Comparison of ENCODE assay signal across 9 cellular contexts in the genomic region with DNA sequence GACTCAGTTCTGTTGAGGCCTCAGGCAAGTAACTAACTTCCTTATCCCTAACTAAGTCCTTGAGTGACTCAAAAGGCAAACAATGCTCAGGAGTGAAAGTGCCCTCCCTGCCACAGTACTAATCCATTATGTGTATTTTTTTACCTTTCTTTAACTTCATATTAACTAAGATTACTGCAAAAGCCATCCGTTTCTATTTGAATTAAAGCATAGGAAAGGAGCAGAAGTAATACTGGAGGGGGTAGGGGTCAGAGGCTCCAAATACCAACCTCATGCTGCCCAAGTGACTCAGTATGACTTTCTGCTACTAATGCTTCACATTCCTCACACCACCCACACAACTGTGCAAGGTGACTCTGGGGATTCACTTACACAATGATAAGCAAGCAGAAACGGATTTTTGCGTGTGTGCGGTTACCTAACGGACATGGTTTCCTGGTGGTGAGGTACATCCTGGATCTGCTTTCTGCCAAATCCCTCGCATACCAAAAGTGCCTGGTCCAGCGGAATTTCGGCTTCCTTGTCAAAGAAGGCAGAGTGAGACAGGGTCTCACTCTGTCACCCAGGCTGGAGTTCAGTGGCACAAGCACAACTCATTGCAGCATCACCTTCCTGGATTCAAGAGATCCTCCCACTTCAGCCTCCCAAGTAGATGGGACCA. TPM values are rescaled to one million over a fixed set of nuclear protein-coding genes. Genes with fewer than 3 reads are reported as not detected.
DNase-seq lines count a peak whose midpoint lies in the region; ATAC-seq and TF ChIP-seq lines count a peak whose summit lies in the region.
"Had no signal": no experiment of that assay in that cellular context is flagged by ENCODE, and none has a peak within 500 bp of the region (broad histone marks: within the 10 kb centered on the region; RNA-seq: fewer than 3 reads in every experiment).

No MANE protein-coding gene starts in this region.

- TF ChIP-seq CTCF in osteocyte (IDR thresholded peaks at IDR 0.05) (no peak), gastrocnemius medialis (IDR thresholded peaks at IDR 0.05 in 4 of 5, conservative IDR thresholded peaks at IDR 0.05 in 1 of 5) (no peak), ascending aorta (IDR thresholded peaks at IDR 0.05) (no peak)

- H3K4me3 Mint-ChIP-seq in osteocyte (ENCODE audit: unreplicated experiment), result peak overlapping the region; percentile 32

- no peak overlapping the region for H3K4me3 ChIP-seq in gastrocnemius medialis
- H3K4me3 ChIP-seq in ascending aorta, result no peak overlapping the region

- peak overlapping the region; percentile 84 for H3K27ac Mint-ChIP-seq in osteocyte (ENCODE audit: unreplicated experiment)

- no peak for TF ChIP-seq POLR2A in gastrocnemius medialis (IDR thresholded peaks at IDR 0.05)

- in situ Hi-C loops in G401 (cut with HindIII; ENCODE audit: low sequenced_read_pairs), result no loop called here
- in situ Hi-C loops in gastrocnemius medialis (cut with MboI; ENCODE audit: low sequenced_read_pairs in 4 of 4), result no loop called here

- H3K9me3 ChIP-seq in gastrocnemius medialis (no peaks in the 10 kb centered on the region), ascending aorta (no peaks in the 10 kb centered on the region)

- H3K9me3 Mint-ChIP-seq in osteocyte (ENCODE audit: unreplicated experiment), result no peaks in the 10 kb centered on the region

- no peaks in the 10 kb centered on the region for H3K27me3 ChIP-seq in gastrocnemius medialis
- no peaks in the 10 kb centered on the region for H3K27me3 ChIP-seq in ascending aorta

- DNase-seq in ELR (ENCODE audit: low read depth) (peak; percentile 100), NCI-H226 (peak; percentile 99), epithelial cell of prostate (ENCODE audit: low read depth, low spot score) (peak; percentile 95), osteocyte (ENCODE audit: extremely low spot score, unreplicated experiment) (no peak), DMS153 (lab: John Stamatoyannopoulos, UW) (no peak), G401 (ENCODE audit: low spot score) (no peak), gastrocnemius medialis (no peak), ascending aorta (ENCODE audit: low spot score in 2 of 2) (no peak)
- DNase-seq: effector memory CD4-positive, alpha-beta T cell had no signal

- no peak for ATAC-seq in gastrocnemius medialis

- peaks cover 2% of the 10 kb centered on the region for H3K36me3 Mint-ChIP-seq in osteocyte (ENCODE audit: unreplicated experiment)

- intact Hi-C loops in gastrocnemius medialis (cut with DNase I; ENCODE audit: low total_unique reads), result no loop called here
- intact Hi-C loops in ascending aorta (cut with DNase I), result no loop called here

- H3K27ac ChIP-seq in epithelial cell of prostate, result peak overlapping the region; percentile 94
- H3K27ac ChIP-seq in gastrocnemius medialis, result no peak overlapping the region
- H3K27ac ChIP-seq in ascending aorta, result peak overlapping the region in 1 of 2 donors; percentile 24

- peaks cover 7 to 12% of the 10 kb centered on the region in 2 donors for H3K4me1 ChIP-seq in gastrocnemius medialis
- no peaks in the 10 kb centered on the region for H3K4me1 ChIP-seq in ascending aorta

- no peaks in the 10 kb centered on the region for H3K27me3 Mint-ChIP-seq in osteocyte (ENCODE audit: unreplicated experiment)

- no peaks in the 10 kb centered on the region for H3K36me3 ChIP-seq in gastrocnemius medialis
- H3K36me3 ChIP-seq in ascending aorta, result peaks cover 0 to 9% of the 10 kb centered on the region in 2 donors

- peaks cover 34% of the 10 kb centered on the region for H3K4me1 Mint-ChIP-seq in osteocyte (ENCODE audit: unreplicated experiment)

RNA-seq across cellular contexts. Expression of a gene that starts 25.1 kb away (rescaled TPM):
- total RNA-seq in osteocyte (5.8 and 9.5 TPM in 2 replicates), gastrocnemius medialis (1 to 10 TPM; 1.3 to 2.8 (median 2.3) TPM), ascending aorta (17.6 TPM)
- total RNA-seq in G401 (2014; rRNA removed; shearing (Covaris generic)), result 11.3 and 20.6 TPM in 2 replicates

RNA-seq across cellular contexts. Expression of a gene that starts 39.7 kb away (rescaled TPM):
- total RNA-seq in osteocyte (9.3 and 10.1 TPM in 2 replicates), gastrocnemius medialis (10 to 100 TPM; 10.6 to 16.8 (median 14.0) TPM), ascending aorta (11.0 TPM)
- total RNA-seq in G401 (2014; rRNA removed; shearing (Covaris generic)), result 13.2 and 16.4 TPM in 2 replicates

Comparison
In these comparisons a context has a peak if more than half of its experiments do, and no peak if none do; other contexts are left out.
1. DNase-seq: peak in ELR (single experiment), NCI-H226 (single experiment) and epithelial cell of prostate (single experiment); none in osteocyte (single experiment), DMS153 (single experiment), G401 (single experiment), gastrocnemius medialis (0 of 2) and ascending aorta (0 of 2).